Comparison of ENCODE assay signal across 22 cellular contexts in genomic region chr5:55324006-55324405, GRCh38.
"Had no signal": no experiment of that assay in that cellular context is flagged by ENCODE, and none has a peak within 500 bp of the region (broad histone marks: within the 10 kb centered on the region; RNA-seq: fewer than 3 reads in every experiment).

No MANE protein-coding gene starts in this region.

- H3K4me3 Mint-ChIP-seq: activated CD4-positive, alpha-beta T cell treated with anti-CD3 and anti-CD28 coated beads for 36 hours; activated CD4-positive, alpha-beta T cell treated with anti-CD3 and anti-CD28 coated beads, Interleukin-2, amount 10 ng/mL, durations not matched to agents 7 days and 5 days; activated CD8-positive, alpha-beta T cell treated with anti-CD3 and anti-CD28 coated beads, Interleukin-2, amount 10 ng/mL, durations not matched to agents 7 days and 5 days; activated naive CD4-positive, alpha-beta T cell treated with anti-CD3 and anti-CD28 coated beads for 36 hours; activated naive CD8-positive, alpha-beta T cell; activated naive CD8-positive, alpha-beta T cell treated with anti-CD3 and anti-CD28 coated beads, Interleukin-2, amount 50 U/mL, for 24 hours; activated T-cell treated with anti-CD3 and anti-CD28 coated beads, Interleukin-2, amount 50 U/mL, for 4 hours; activated T-helper 1 cell treated with anti-CD3 and anti-CD28 coated beads, Interleukin-12 subunit alpha, Interleukin-12 subunit beta, Interleukin-2, Interleukin-4 antibody, amounts not matched to agents 30 ng/mL and 10 ng/mL and 1 ng/mL, durations not matched to agents 14 hours and 24 hours and 36 hours; brain had no signal

- H3K9me3 Mint-ChIP-seq: activated CD4-positive, alpha-beta T cell treated with anti-CD3 and anti-CD28 coated beads, Interleukin-2, amount 10 ng/mL, durations not matched to agents 7 days and 5 days; activated naive CD4-positive, alpha-beta T cell treated with anti-CD3 and anti-CD28 coated beads for 36 hours; activated naive CD8-positive, alpha-beta T cell treated with anti-CD3 and anti-CD28 coated beads, Interleukin-2, amount 50 U/mL, for 24 hours; activated T-cell treated with anti-CD3 and anti-CD28 coated beads, Interleukin-2, amount 50 U/mL, for 4 hours; activated T-helper 1 cell treated with anti-CD3 and anti-CD28 coated beads, Interleukin-12 subunit alpha, Interleukin-12 subunit beta, Interleukin-2, Interleukin-4 antibody, amounts not matched to agents 30 ng/mL and 10 ng/mL and 1 ng/mL, durations not matched to agents 14 hours and 24 hours and 36 hours; brain had no signal

- DNase-seq: activated CD4-positive, alpha-beta T cell treated with anti-CD3 and anti-CD28 coated beads for 36 hours; activated CD4-positive, alpha-beta T cell treated with anti-CD3 and anti-CD28 coated beads, Interleukin-2, amount 10 ng/mL, durations not matched to agents 7 days and 5 days; activated CD4-positive, alpha-beta T cell treated with anti-CD3 and anti-CD28 coated beads, Interleukin-2, amount 50 U/mL, for 48 hours; activated CD8-positive, alpha-beta memory T cell treated with anti-CD3 and anti-CD28 coated beads, Interleukin-2, amount 50 U/mL, for 4 hours; activated CD8-positive, alpha-beta T cell treated with anti-CD3 and anti-CD28 coated beads, Interleukin-2, amount 10 ng/mL, durations not matched to agents 7 days and 5 days; activated gamma-delta T cell treated with Interleukin-2 at 50 U/mL for 16 hours; activated naive CD4-positive, alpha-beta T cell treated with anti-CD3 and anti-CD28 coated beads for 36 hours; activated naive CD8-positive, alpha-beta T cell treated with anti-CD3 and anti-CD28 coated beads, Interleukin-2, amount 50 U/mL, for 24 hours; activated T-cell treated with anti-CD3 and anti-CD28 coated beads for 4 hours; activated T-cell treated with anti-CD3 and anti-CD28 coated beads, Interleukin-2, amount 50 U/mL, for 4 hours; central memory CD4-positive, alpha-beta T cell; NCI-H1105; NCI-H1417 treated with DMSO at 0.1 percent for 48 hours; NCI-H1930; NCI-H2081 treated with DMSO at 0.1 percent for 48 hours; NCI-H345; NCI-H524 treated with DMSO at 0.1 percent for 48 hours; Right ventricle myocardium superior; T1000 had no signal

- H3K27me3 Mint-ChIP-seq: activated CD4-positive, alpha-beta T cell treated with anti-CD3 and anti-CD28 coated beads for 36 hours; activated CD4-positive, alpha-beta T cell treated with anti-CD3 and anti-CD28 coated beads, Interleukin-2, amount 10 ng/mL, durations not matched to agents 7 days and 5 days; activated naive CD8-positive, alpha-beta T cell; activated naive CD8-positive, alpha-beta T cell treated with anti-CD3 and anti-CD28 coated beads, Interleukin-2, amount 50 U/mL, for 24 hours; brain had no signal

- H3K27ac Mint-ChIP-seq: activated CD4-positive, alpha-beta T cell treated with anti-CD3 and anti-CD28 coated beads, Interleukin-2, amount 10 ng/mL, durations not matched to agents 7 days and 5 days; activated CD8-positive, alpha-beta T cell treated with anti-CD3 and anti-CD28 coated beads, Interleukin-2, amount 10 ng/mL, durations not matched to agents 7 days and 5 days; activated naive CD4-positive, alpha-beta T cell treated with anti-CD3 and anti-CD28 coated beads for 36 hours; activated naive CD8-positive, alpha-beta T cell treated with anti-CD3 and anti-CD28 coated beads, Interleukin-2, amount 50 U/mL, for 24 hours; activated T-helper 1 cell treated with anti-CD3 and anti-CD28 coated beads, Interleukin-12 subunit alpha, Interleukin-12 subunit beta, Interleukin-2, Interleukin-4 antibody, amounts not matched to agents 30 ng/mL and 10 ng/mL and 1 ng/mL, durations not matched to agents 14 hours and 24 hours and 36 hours had no signal
